10 cellular contexts compared by ENCODE assay signal in the genomic region with DNA sequence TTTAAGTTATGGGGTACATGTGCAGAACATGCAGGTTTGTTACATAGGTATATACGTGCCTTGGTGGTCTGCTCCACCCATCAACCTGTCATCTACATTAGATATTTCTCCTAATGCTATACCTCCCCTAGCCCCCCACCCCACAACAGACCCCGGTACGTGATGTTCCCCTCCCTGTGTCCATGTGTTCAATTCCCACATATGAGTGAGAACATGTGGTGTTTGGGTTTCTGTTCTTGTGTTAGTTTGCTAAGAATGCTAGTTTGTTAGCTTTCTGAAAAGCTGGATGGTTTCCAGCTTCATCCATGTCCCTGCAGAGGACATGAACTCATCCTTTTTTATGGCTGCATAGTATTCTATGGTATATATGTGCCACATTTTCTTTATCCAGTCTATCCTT. TPM values are rescaled to one million over a fixed set of nuclear protein-coding genes. Genes with fewer than 3 reads are reported as not detected.
"Had no signal": no experiment of that assay in that cellular context is flagged by ENCODE, and none has a peak within 500 bp of the region (broad histone marks: within the 10 kb centered on the region; RNA-seq: fewer than 3 reads in every experiment).

No MANE protein-coding gene starts in this region.

RNA-seq across cellular contexts. Expression of gene MYT1L, which starts 39.8 kb away (rescaled TPM):
- total RNA-seq: activated naive CD4-positive, alpha-beta T cell treated with anti-CD3 and anti-CD28 coated beads for 36 hours; activated naive CD8-positive, alpha-beta T cell treated with anti-CD3 and anti-CD28 coated beads, Interleukin-2, amount 10 ng/mL, durations not matched to agents 7 days and 5 days; activated T-helper 1 cell treated with anti-CD3 and anti-CD28 coated beads, Interleukin-12 subunit alpha, Interleukin-12 subunit beta, Interleukin-2, Interleukin-4 antibody, amounts not matched to agents 30 ng/mL and 10 ng/mL and 1 ng/mL, durations not matched to agents 14 hours and 24 hours and 36 hours; activated T-helper 17 cell treated with anti-CD3 and anti-CD28 coated beads, Interleukin-2, amount 50 U/mL, for 72 hours; ascending aorta; astrocyte; breast epithelium; cardiac septum; chondrocyte had no signal
- polyA plus RNA-seq: cardiac muscle cell had no signal
